24 cellular contexts compared by ENCODE assay signal in the genomic region with DNA sequence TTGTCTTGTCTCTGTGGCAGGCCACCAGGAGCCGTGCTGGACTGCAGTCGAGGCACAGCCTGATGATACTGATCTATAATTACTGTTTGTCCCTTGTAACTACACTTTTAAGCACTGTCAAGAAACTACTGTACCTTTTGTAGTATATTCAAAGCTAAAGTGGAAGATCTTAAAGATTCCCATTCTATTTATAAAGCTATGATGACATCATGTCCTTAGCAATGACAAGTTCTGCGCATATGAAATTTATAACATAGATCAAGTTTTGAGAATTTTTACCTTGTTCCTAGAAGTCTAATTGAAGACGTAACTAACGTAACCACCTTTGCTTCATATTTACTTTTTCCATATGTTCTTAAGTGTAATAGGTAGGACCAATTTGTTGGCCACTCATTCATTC. TPM values are rescaled to one million over a fixed set of nuclear protein-coding genes. Genes with fewer than 3 reads are reported as not detected.
DNase-seq lines count a peak whose midpoint lies in the region; ATAC-seq, FAIRE-seq and TF ChIP-seq lines count a peak whose summit lies in the region.
"Had no signal": no experiment of that assay in that cellular context is flagged by ENCODE, and none has a peak within 500 bp of the region (broad histone marks: within the 10 kb centered on the region; RNA-seq: fewer than 3 reads in every experiment).

No MANE protein-coding gene starts in this region.

- H3K36me3 ChIP-seq in HepG2 (replicated peaks in 1 of 2; ENCODE audit: control insufficient read depth in 1 of 2, insufficient read depth in 2 of 2, low read length in 2 of 2) (no peaks in the 10 kb centered on the region), right lobe of liver (no peaks in the 10 kb centered on the region), K562 (ENCODE audit: control insufficient read depth, insufficient read depth, low read length) (no peaks in the 10 kb centered on the region), osteoblast (ENCODE audit: insufficient read depth, low read length) (no peaks in the 10 kb centered on the region)
- H3K36me3 ChIP-seq: BE2C, BLaER1 had no signal

- WGBS in HepG2 (ENCODE audit: low lambda C conversion rate) = 50% methylated on average over 5 of the region's 5 CpGs
- WGBS in right lobe of liver (ENCODE audit: insufficient coverage, low coverage, low lambda C conversion rate, missing lambda C conversion rate) = 81% methylated on average over 3 of the region's 5 CpGs
- 20% methylated on average over 5 of the region's 5 CpGs for WGBS in K562 (ENCODE audit: insufficient coverage, low coverage, missing lambda C conversion rate)

- H3K4me2 ChIP-seq in HepG2 (ENCODE audit: low read depth, low read length) (no peak overlapping the region), K562 (ENCODE audit: insufficient read depth, low read length) (no peak overlapping the region), osteoblast (ENCODE audit: insufficient read depth, low read length) (no peak overlapping the region)
- H3K4me2 ChIP-seq: BLaER1 had no signal

- H4K20me1 ChIP-seq in HepG2 (ENCODE audit: insufficient read depth, low read length) (no peaks in the 10 kb centered on the region), K562 (replicated peaks; ENCODE audit: control insufficient read depth, insufficient read depth, low read length) (no peaks in the 10 kb centered on the region), osteoblast (ENCODE audit: insufficient read depth, low read length) (no peaks in the 10 kb centered on the region)
- H4K20me1 ChIP-seq: BLaER1 had no signal

- ATAC-seq in HepG2 (peak; percentile 34; the same call in 1 of the 3 replicates), right lobe of liver (no peak), K562 (no peak), GM19035 (IDR thresholded peaks at IDR 0.05; ENCODE audit: unreplicated experiment) (no peak)
- ATAC-seq: GM12878 had no signal

- TF ChIP-seq EP300 in HepG2 (IDR thresholded peaks at IDR 0.05; ENCODE audit: low read depth in 2 of 2, low read length in 2 of 2) (no peak), HepG2 (CRISPR knock-in tag; IDR thresholded peaks at IDR 0.05; ENCODE audit: borderline replicate concordance) (no peak), K562 (IDR thresholded peaks at IDR 0.05; ENCODE audit: low read length) (no peak)

- BruUV-seq in HepG2 (replicated peaks; lab: Mats Ljungman, UMichigan) = no TSS peak
- no TSS peak for BruUV-seq in K562 (replicated peaks; lab: Mats Ljungman, UMichigan)

- H2AFZ ChIP-seq in HepG2 (ENCODE audit: low read length) = no peak overlapping the region
- no peak overlapping the region for H2AFZ ChIP-seq in K562 (ENCODE audit: low read depth, low read length)
- peak overlapping the region; percentile 46 for H2AFZ ChIP-seq in osteoblast (ENCODE audit: low read length)

- in situ Hi-C loops in HepG2 (cut with HindIII; ENCODE audit: extremely low pct_ligation_motif_present, low pct_unique_long_range_greater_than_20kb) = no loop called here
- in situ Hi-C loops in K562 (cut with MboI) = no loop called here

- no peaks in the 10 kb centered on the region for H3K27me3 ChIP-seq in HepG2 (ENCODE audit: control insufficient read depth in 1 of 2, insufficient read depth in 2 of 2, low read length in 2 of 2)
- no peaks in the 10 kb centered on the region for H3K27me3 ChIP-seq in right lobe of liver
- no peaks in the 10 kb centered on the region for H3K27me3 ChIP-seq in K562 (ENCODE audit: control insufficient read depth in 2 of 2, insufficient read depth in 2 of 2, low read length in 2 of 2)
- H3K27me3 ChIP-seq in osteoblast (ENCODE audit: insufficient read depth, low read length) = no peaks in the 10 kb centered on the region
- H3K27me3 ChIP-seq: BE2C, BLaER1 had no signal

- TF ChIP-seq POLR2A in HepG2 (IDR thresholded peaks at IDR 0.05; ENCODE audit: insufficient read depth in 1 of 2, low read depth in 2 of 2, low read length in 2 of 2) (no peak), right lobe of liver (IDR thresholded peaks at IDR 0.05) (no peak), K562 (conservative IDR thresholded peaks at IDR 0.05) (no peak)

- intact Hi-C loops in HepG2 (cut with micrococcal nuclease; ENCODE audit: unreplicated experiment) = no loop called here
- intact Hi-C loops in right lobe of liver (cut with DNase I) = loop anchor here (10.0 kb wide), 1 partner anchor 357 kb away; no protein-coding TSS in a partner anchor
- intact Hi-C loops in K562 (cut with micrococcal nuclease) = no loop called here

- TF ChIP-seq RAD21 in HepG2 (CRISPR knock-in tag; IDR thresholded peaks at IDR 0.05) (no peak), K562 (CRISPR knock-in tag; conservative IDR thresholded peaks at IDR 0.05 in 1 of 2, IDR thresholded peaks at IDR 0.05 in 1 of 2) (no peak)

- CTCF ChIA-PET in HepG2 (lab: Yijun Ruan, JAX; ENCODE audit: low intra/inter-chr PET ratio, low total read pairs) (no interaction called here), K562 (lab: Yijun Ruan, JAX; ENCODE audit: low intra/inter-chr PET ratio) (no interaction called here)

- H3K27ac ChIP-seq in HepG2 (ENCODE audit: extremely low read length, insufficient read depth, low read length) (no peak overlapping the region), right lobe of liver (no peak overlapping the region), K562 (ENCODE audit: extremely low read depth, low read depth, low read length) (no peak overlapping the region), osteoblast (ENCODE audit: low read depth, low read length) (no peak overlapping the region)
- H3K27ac ChIP-seq: BLaER1 had no signal

- POLR2A ChIA-PET in HepG2 (lab: Yijun Ruan, JAX) = no interaction called here
- POLR2A ChIA-PET in K562 (lab: Yijun Ruan, JAX) = no interaction called here

- FAIRE-seq in HepG2 (lab: Jason Lieb, UNC) (no peak), K562 (lab: Jason Lieb, UNC) (no peak)
- FAIRE-seq: A204.1, GM12878 had no signal

- no peak overlapping the region for H3K4me3 ChIP-seq in HepG2 (replicated peaks in 1 of 3; ENCODE audit: insufficient read depth in 1 of 3, low read depth in 2 of 3, low read length in 3 of 3)
- no peak overlapping the region for H3K4me3 ChIP-seq in right lobe of liver
- H3K4me3 ChIP-seq in K562 = no peak overlapping the region
- no peak overlapping the region for H3K4me3 ChIP-seq in osteoblast (ENCODE audit: insufficient read depth, low read length)
- H3K4me3 ChIP-seq: BLaER1, GM12878 had no signal

- no peak overlapping the region for H3K9ac ChIP-seq in HepG2 (ENCODE audit: insufficient read depth, low read depth, low read length)
- H3K9ac ChIP-seq in K562 (ENCODE audit: insufficient read depth in 1 of 2, low read depth in 2 of 2, low read length in 2 of 2) = no peak overlapping the region
- H3K9ac ChIP-seq: BLaER1 had no signal

- H3K79me2 ChIP-seq in HepG2 (ENCODE audit: insufficient read depth, low read length) (no peaks in the 10 kb centered on the region), K562 (ENCODE audit: control insufficient read depth, insufficient read depth, low read length) (no peaks in the 10 kb centered on the region), osteoblast (ENCODE audit: insufficient read depth, low read length) (no peaks in the 10 kb centered on the region)

- DNase-seq in HepG2 (ENCODE audit: low spot score) (no peak), right lobe of liver (no peak), K562 (ENCODE audit: extremely low read depth in 1 of 4, low spot score in 3 of 4) (no peak), osteoblast (ENCODE audit: insufficient read length, low spot score, missing footprints) (no peak), T-helper 2 cell (no peak)
- DNase-seq: 8988T; ACHN; BE2C; C1 segment of cervical spinal cord; CD4-positive, alpha-beta memory T cell; CD4-positive, CD25-positive, alpha-beta regulatory T cell; CD8-positive, alpha-beta memory T cell; COR-L47; DMS 273 treated with DMSO at 0.1 percent for 48 hours; DMS153; DMS53; DMS79; DND-41; EL; GDM1 had no signal

- H3K4me1 ChIP-seq in HepG2 (ENCODE audit: insufficient read depth, low read length) = peaks cover 47% of the 10 kb centered on the region
- H3K4me1 ChIP-seq in right lobe of liver = no peaks in the 10 kb centered on the region
- no peaks in the 10 kb centered on the region; a peak in 1 of 5 replicates for H3K4me1 ChIP-seq in K562 (replicated peaks in 1 of 2; ENCODE audit: control insufficient read depth in 2 of 2, insufficient read depth in 2 of 2, low read length in 2 of 2)
- no peaks in the 10 kb centered on the region for H3K4me1 ChIP-seq in osteoblast (ENCODE audit: insufficient read depth, low read length)
- H3K4me1 ChIP-seq: BE2C had no signal

- H3K9me3 ChIP-seq in HepG2 (ENCODE audit: low read length) (no peaks in the 10 kb centered on the region), right lobe of liver (no peaks in the 10 kb centered on the region), K562 (replicated peaks; ENCODE audit: control insufficient read depth, insufficient read depth, low read depth, low read length) (no peaks in the 10 kb centered on the region), osteoblast (ENCODE audit: low read depth, low read length) (no peaks in the 10 kb centered on the region)
- H3K9me3 ChIP-seq: BE2C, BLaER1 had no signal

- TF ChIP-seq CTCF in HepG2 (CRISPR knock-in tag; IDR thresholded peaks at IDR 0.05) = no peak
- no peak for TF ChIP-seq CTCF in right lobe of liver (IDR thresholded peaks at IDR 0.05)
- TF ChIP-seq CTCF in K562 (IDR thresholded peaks at IDR 0.05 in 2 of 3, conservative IDR thresholded peaks at IDR 0.05 in 1 of 3; ENCODE audit: insufficient read depth in 2 of 3, low read depth in 1 of 3, low read length in 3 of 3) = no peak
- no peak for TF ChIP-seq CTCF in osteoblast (IDR thresholded peaks at IDR 0.05; ENCODE audit: extremely low read depth, low read depth, low read length)

- no peaks in the 10 kb centered on the region for H3K9me1 ChIP-seq in K562 (ENCODE audit: control insufficient read depth, insufficient read depth, low read length)

RNA-seq across cellular contexts. Expression of a gene that starts 21.7 kb away (rescaled TPM):
- total RNA-seq in HepG2 (2016; rRNA removed; fragmentation: Illumina TruSeq; extraction: Trizol) (173 and 251 TPM in 2 replicates), right lobe of liver (100 to 1,000 TPM in 3 of 6 experiments, 10 to 100 TPM in 3; 33.1 to 119 (median 95.6) TPM), K562 (2014; rRNA removed) (26.2 and 38.0 TPM in 2 replicates), K562 (2014; rRNA removed; fragmentation: Illumina TruSeq; extraction: Trizol) (82.9 and 107 TPM in 2 replicates), K562 (2015; rRNA removed; fragmentation: Illumina TruSeq; extraction: Trizol) (57.2 and 58.6 TPM in 2 replicates), K562 (2021) (179 and 180 TPM in 2 replicates), osteoblast (37.4 and 40.9 TPM in 2 replicates)
- 49.2 and 61.1 TPM in 2 replicates for total RNA-seq in HepG2 (2016; cell fraction: cytosol; rRNA removed; fragmentation: Illumina TruSeq; extraction: Trizol; ENCODE audit: low read depth)
- total RNA-seq in HepG2 (2016; cell fraction: insoluble cytoplasmic fraction; rRNA removed; fragmentation: Illumina TruSeq; extraction: Trizol) = 172 and 283 TPM in 2 replicates
- 49.8 and 50.3 TPM in 2 replicates for total RNA-seq in HepG2 (2016; cell fraction: membrane; rRNA removed; fragmentation: Illumina TruSeq; extraction: Trizol)
- total RNA-seq in HepG2 (2016; cell fraction: nucleus; rRNA removed; fragmentation: Illumina TruSeq; extraction: Trizol) = 53.8 and 59.6 TPM in 2 replicates
- polyA plus RNA-seq in HepG2 (2011; rRNA removed) (51.8 and 70.6 TPM in 2 replicates), K562 (2011; rRNA removed) (74.1 and 98.6 TPM in 2 replicates), K562 (2014; fragmentation: Illumina TruSeq; extraction: Trizol) (39.6 and 50.3 TPM in 2 replicates), K562 (2014; fragmentation: Nextera tagmentation; extraction: Ambion mirVana) (100 to 1,000 TPM; 311 to 363 TPM), K562 (2014; rRNA removed) (56.1 and 66.1 TPM in 2 replicates)
- 19.5 and 28.1 TPM in 2 replicates for polyA plus RNA-seq in HepG2 (2011; cell fraction: cytosol; rRNA removed)
- polyA plus RNA-seq in HepG2 (2011; cell fraction: nucleus; rRNA removed) = 8.5 and 14.1 TPM in 2 replicates
- 141 and 173 TPM in 2 replicates for polyA plus RNA-seq in HepG2 (2012)
- polyA plus RNA-seq in HepG2 (2016; cell fraction: cytosol; fragmentation: Illumina TruSeq; extraction: Trizol; ENCODE audit: low read depth) = 63.3 and 66.1 TPM in 2 replicates
- polyA plus RNA-seq in HepG2 (2016; cell fraction: insoluble cytoplasmic fraction; fragmentation: Illumina TruSeq; extraction: Trizol; ENCODE audit: low read depth) = 371 and 383 TPM in 2 replicates
- 53.3 and 57.7 TPM in 2 replicates for polyA plus RNA-seq in HepG2 (2016; cell fraction: membrane; fragmentation: Illumina TruSeq; extraction: Trizol; ENCODE audit: low read depth)
- 143 and 153 TPM in 2 replicates for polyA plus RNA-seq in HepG2 (2016; cell fraction: nucleus; fragmentation: Illumina TruSeq; extraction: Trizol; ENCODE audit: insufficient read depth, low read depth)
- 3.5 and 5.1 TPM in 2 replicates for polyA minus RNA-seq in HepG2 (2011; rRNA and poly(A)+ RNA removed; ENCODE audit: low replicate concordance)
- polyA minus RNA-seq in HepG2 (2011; cell fraction: cytosol; rRNA and poly(A)+ RNA removed) = 6.9 and 13.9 TPM in 2 replicates
- 35.3 and 41.3 TPM in 2 replicates for polyA minus RNA-seq in HepG2 (2011; cell fraction: nucleus; rRNA and poly(A)+ RNA removed)
- 16.1 and 36.2 TPM in 2 replicates for total RNA-seq in K562 (2011; cell fraction: chromatin; rRNA removed; ENCODE audit: low replicate concordance)
- total RNA-seq in K562 (2011; cell fraction: nucleolus; rRNA removed) = 10.8 and 15.3 TPM in 2 replicates
- 28.9 and 42.6 TPM in 2 replicates for total RNA-seq in K562 (2011; cell fraction: nucleoplasm; rRNA removed)
- 16.2 and 25.3 TPM in 2 replicates for polyA plus RNA-seq in K562 (2011; cell fraction: cytosol; rRNA removed)
- polyA plus RNA-seq in K562 (2011; cell fraction: nucleus; rRNA removed) = 10.0 and 19.6 TPM in 2 replicates
- polyA plus RNA-seq in K562 (2012) = 88.6 and 104 TPM in 2 replicates
- 20.8 and 22.9 TPM in 2 replicates for polyA minus RNA-seq in K562 (2011; rRNA and poly(A)+ RNA removed)
- 7.7 and 8.0 TPM in 2 replicates for polyA minus RNA-seq in K562 (2011; cell fraction: cytosol; rRNA and poly(A)+ RNA removed)
- polyA minus RNA-seq in K562 (2011; cell fraction: nucleus; rRNA and poly(A)+ RNA removed) = 13.1 and 28.0 TPM in 2 replicates

RNA-seq across cellular contexts. Expression of a gene that starts 56.8 kb away (rescaled TPM):
- total RNA-seq in HepG2 (2016; rRNA removed; fragmentation: Illumina TruSeq; extraction: Trizol) (7.1 and 7.3 TPM in 2 replicates), right lobe of liver (10 to 100 TPM in 2 of 6 experiments, 1 to 10 TPM in 4; 6.8 to 12.8 (median 8.7) TPM), K562 (2014; rRNA removed) (0.77 and 0.94 TPM in 2 replicates), K562 (2014; rRNA removed; fragmentation: Illumina TruSeq; extraction: Trizol) (0.76 and 0.96 TPM in 2 replicates), K562 (2015; rRNA removed; fragmentation: Illumina TruSeq; extraction: Trizol) (0.64 and 0.76 TPM in 2 replicates), K562 (2021) (2.4 and 3.7 TPM in 2 replicates), osteoblast (22.1 and 24.2 TPM in 2 replicates)
- total RNA-seq in HepG2 (2016; cell fraction: cytosol; rRNA removed; fragmentation: Illumina TruSeq; extraction: Trizol; ENCODE audit: low read depth) = 1.7 and 1.8 TPM in 2 replicates
- total RNA-seq in HepG2 (2016; cell fraction: insoluble cytoplasmic fraction; rRNA removed; fragmentation: Illumina TruSeq; extraction: Trizol) = 7.0 and 7.2 TPM in 2 replicates
- 4.2 and 4.3 TPM in 2 replicates for total RNA-seq in HepG2 (2016; cell fraction: membrane; rRNA removed; fragmentation: Illumina TruSeq; extraction: Trizol)
- 6.9 and 7.7 TPM in 2 replicates for total RNA-seq in HepG2 (2016; cell fraction: nucleus; rRNA removed; fragmentation: Illumina TruSeq; extraction: Trizol)
- polyA plus RNA-seq in HepG2 (2011; rRNA removed) (8.5 and 9.1 TPM in 2 replicates), K562 (2011; rRNA removed) (0.42 and 0.72 TPM in 2 replicates), K562 (2014; fragmentation: Illumina TruSeq; extraction: Trizol) (0.88 and 1.1 TPM in 2 replicates), K562 (2014; fragmentation: Nextera tagmentation; extraction: Ambion mirVana) (under 1 TPM; 0.18 to 0.21 TPM), K562 (2014; rRNA removed) (0.63 and 1.2 TPM in 2 replicates)
- polyA plus RNA-seq in HepG2 (2011; cell fraction: cytosol; rRNA removed) = 6.4 and 10.3 TPM in 2 replicates
- polyA plus RNA-seq in HepG2 (2011; cell fraction: nucleus; rRNA removed) = 11.4 and 12.5 TPM in 2 replicates
- polyA plus RNA-seq in HepG2 (2012) = 10.4 and 11.8 TPM in 2 replicates
- 0.38 TPM in 2 replicates for polyA plus RNA-seq in HepG2 (2016; cell fraction: cytosol; fragmentation: Illumina TruSeq; extraction: Trizol; ENCODE audit: low read depth)
- polyA plus RNA-seq in HepG2 (2016; cell fraction: insoluble cytoplasmic fraction; fragmentation: Illumina TruSeq; extraction: Trizol; ENCODE audit: low read depth) = 10.2 and 11.9 TPM in 2 replicates
- 2.2 and 2.4 TPM in 2 replicates for polyA plus RNA-seq in HepG2 (2016; cell fraction: membrane; fragmentation: Illumina TruSeq; extraction: Trizol; ENCODE audit: low read depth)
- 13.3 and 13.4 TPM in 2 replicates for polyA plus RNA-seq in HepG2 (2016; cell fraction: nucleus; fragmentation: Illumina TruSeq; extraction: Trizol; ENCODE audit: insufficient read depth, low read depth)
- polyA minus RNA-seq in HepG2 (2011; rRNA and poly(A)+ RNA removed; ENCODE audit: low replicate concordance) = 11.2 and 18.2 TPM in 2 replicates
- 11.8 and 11.9 TPM in 2 replicates for polyA minus RNA-seq in HepG2 (2011; cell fraction: cytosol; rRNA and poly(A)+ RNA removed)
- polyA minus RNA-seq in HepG2 (2011; cell fraction: nucleus; rRNA and poly(A)+ RNA removed) = 10.8 and 11.6 TPM in 2 replicates
- 1.3 and 1.5 TPM in 2 replicates for total RNA-seq in K562 (2011; cell fraction: chromatin; rRNA removed; ENCODE audit: low replicate concordance)
- 1.1 and 1.3 TPM in 2 replicates for total RNA-seq in K562 (2011; cell fraction: nucleolus; rRNA removed)
- 0.69 and 0.95 TPM in 2 replicates for total RNA-seq in K562 (2011; cell fraction: nucleoplasm; rRNA removed)
- 1.1 and 2.0 TPM in 2 replicates for polyA plus RNA-seq in K562 (2011; cell fraction: cytosol; rRNA removed)
- 0.65 and 1.1 TPM in 2 replicates for polyA plus RNA-seq in K562 (2011; cell fraction: nucleus; rRNA removed)
- polyA plus RNA-seq in K562 (2012) = 0.99 and 1.3 TPM in 2 replicates
- polyA minus RNA-seq in K562 (2011; rRNA and poly(A)+ RNA removed) = 1.2 and 1.5 TPM in 2 replicates
- polyA minus RNA-seq in K562 (2011; cell fraction: cytosol; rRNA and poly(A)+ RNA removed) = 1.1 and 1.2 TPM in 2 replicates
- polyA minus RNA-seq in K562 (2011; cell fraction: nucleus; rRNA and poly(A)+ RNA removed) = 0.81 and 1.9 TPM in 2 replicates
- polyA plus RNA-seq: CD4-positive, CD25-positive, alpha-beta regulatory T cell had no signal

RNA-seq across cellular contexts. Expression of a gene that starts 58.2 kb away (rescaled TPM):
- total RNA-seq in HepG2 (2016; rRNA removed; fragmentation: Illumina TruSeq; extraction: Trizol) (10.8 and 15.2 TPM in 2 replicates), right lobe of liver (1 to 10 TPM in 2 of 6 experiments, under 1 TPM in 4; 0.18 to 2.4 (median 0.75) TPM), K562 (2014; rRNA removed) (17.0 and 23.9 TPM in 2 replicates), K562 (2014; rRNA removed; fragmentation: Illumina TruSeq; extraction: Trizol) (29.9 and 30.7 TPM in 2 replicates), K562 (2015; rRNA removed; fragmentation: Illumina TruSeq; extraction: Trizol) (31.0 and 33.3 TPM in 2 replicates), K562 (2021) (29.5 and 35.9 TPM in 2 replicates), osteoblast (13.0 and 13.8 TPM in 2 replicates)
- total RNA-seq in HepG2 (2016; cell fraction: cytosol; rRNA removed; fragmentation: Illumina TruSeq; extraction: Trizol; ENCODE audit: low read depth) = 32.3 and 33.6 TPM in 2 replicates
- total RNA-seq in HepG2 (2016; cell fraction: insoluble cytoplasmic fraction; rRNA removed; fragmentation: Illumina TruSeq; extraction: Trizol) = 10.7 and 15.4 TPM in 2 replicates
- 15.1 and 15.7 TPM in 2 replicates for total RNA-seq in HepG2 (2016; cell fraction: membrane; rRNA removed; fragmentation: Illumina TruSeq; extraction: Trizol)
- total RNA-seq in HepG2 (2016; cell fraction: nucleus; rRNA removed; fragmentation: Illumina TruSeq; extraction: Trizol) = 7.0 and 8.7 TPM in 2 replicates
- polyA plus RNA-seq in HepG2 (2011; rRNA removed) (3.5 and 7.2 TPM in 2 replicates), K562 (2011; rRNA removed) (30.5 and 38.5 TPM in 2 replicates), K562 (2014; fragmentation: Illumina TruSeq; extraction: Trizol) (42.0 and 53.3 TPM in 2 replicates), K562 (2014; fragmentation: Nextera tagmentation; extraction: Ambion mirVana) (10 to 100 TPM; 17.7 to 25.8 TPM), K562 (2014; rRNA removed) (30.8 and 32.3 TPM in 2 replicates)
- 3.3 and 3.7 TPM in 2 replicates for polyA plus RNA-seq in HepG2 (2011; cell fraction: cytosol; rRNA removed)
- polyA plus RNA-seq in HepG2 (2011; cell fraction: nucleus; rRNA removed) = 2.4 and 2.6 TPM in 2 replicates
- polyA plus RNA-seq in HepG2 (2012) = 2.8 and 6.8 TPM in 2 replicates
- 5.2 and 8.0 TPM in 2 replicates for polyA plus RNA-seq in HepG2 (2016; cell fraction: cytosol; fragmentation: Illumina TruSeq; extraction: Trizol; ENCODE audit: low read depth)
- 28.3 and 32.2 TPM in 2 replicates for polyA plus RNA-seq in HepG2 (2016; cell fraction: insoluble cytoplasmic fraction; fragmentation: Illumina TruSeq; extraction: Trizol; ENCODE audit: low read depth)
- 11.8 and 12.9 TPM in 2 replicates for polyA plus RNA-seq in HepG2 (2016; cell fraction: membrane; fragmentation: Illumina TruSeq; extraction: Trizol; ENCODE audit: low read depth)
- polyA plus RNA-seq in HepG2 (2016; cell fraction: nucleus; fragmentation: Illumina TruSeq; extraction: Trizol; ENCODE audit: insufficient read depth, low read depth) = 20.6 and 22.8 TPM in 2 replicates
- 3.8 and 12.1 TPM in 2 replicates for polyA minus RNA-seq in HepG2 (2011; rRNA and poly(A)+ RNA removed; ENCODE audit: low replicate concordance)
- 5.1 and 6.2 TPM in 2 replicates for polyA minus RNA-seq in HepG2 (2011; cell fraction: cytosol; rRNA and poly(A)+ RNA removed)
- polyA minus RNA-seq in HepG2 (2011; cell fraction: nucleus; rRNA and poly(A)+ RNA removed) = 6.5 and 6.8 TPM in 2 replicates
- 7.3 and 28.3 TPM in 2 replicates for total RNA-seq in K562 (2011; cell fraction: chromatin; rRNA removed; ENCODE audit: low replicate concordance)
- 5.5 and 5.8 TPM in 2 replicates for total RNA-seq in K562 (2011; cell fraction: nucleolus; rRNA removed)
- total RNA-seq in K562 (2011; cell fraction: nucleoplasm; rRNA removed) = 10.3 and 15.0 TPM in 2 replicates
- polyA plus RNA-seq in K562 (2011; cell fraction: cytosol; rRNA removed) = 10.3 and 15.6 TPM in 2 replicates
- 11.7 and 15.1 TPM in 2 replicates for polyA plus RNA-seq in K562 (2011; cell fraction: nucleus; rRNA removed)
- polyA plus RNA-seq in K562 (2012) = 16.2 and 22.4 TPM in 2 replicates
- polyA minus RNA-seq in K562 (2011; rRNA and poly(A)+ RNA removed) = 27.3 and 29.1 TPM in 2 replicates
- polyA minus RNA-seq in K562 (2011; cell fraction: cytosol; rRNA and poly(A)+ RNA removed) = 17.6 and 26.9 TPM in 2 replicates
- 6.6 and 10.2 TPM in 2 replicates for polyA minus RNA-seq in K562 (2011; cell fraction: nucleus; rRNA and poly(A)+ RNA removed)
- polyA plus RNA-seq: CD8-positive, alpha-beta memory T cell had no signal

RNA-seq across cellular contexts. Expression of a gene that starts 58.3 kb away (rescaled TPM):
- total RNA-seq in HepG2 (2016; rRNA removed; fragmentation: Illumina TruSeq; extraction: Trizol) = 35.2 and 36.7 TPM in 2 replicates
- 24.1 and 31.0 TPM in 2 replicates for total RNA-seq in HepG2 (2016; cell fraction: cytosol; rRNA removed; fragmentation: Illumina TruSeq; extraction: Trizol; ENCODE audit: low read depth)
- total RNA-seq in HepG2 (2016; cell fraction: insoluble cytoplasmic fraction; rRNA removed; fragmentation: Illumina TruSeq; extraction: Trizol) = 34.7 and 38.6 TPM in 2 replicates
- 29.6 and 35.7 TPM in 2 replicates for total RNA-seq in HepG2 (2016; cell fraction: membrane; rRNA removed; fragmentation: Illumina TruSeq; extraction: Trizol)
- total RNA-seq in HepG2 (2016; cell fraction: nucleus; rRNA removed; fragmentation: Illumina TruSeq; extraction: Trizol) = 15.9 and 17.6 TPM in 2 replicates
- polyA plus RNA-seq in HepG2 (2011; rRNA removed) = 19.5 and 20.7 TPM in 2 replicates
- polyA plus RNA-seq in HepG2 (2011; cell fraction: cytosol; rRNA removed) = 14.4 and 14.5 TPM in 2 replicates
- polyA plus RNA-seq in HepG2 (2011; cell fraction: nucleus; rRNA removed) = 8.1 and 8.4 TPM in 2 replicates
- polyA plus RNA-seq in HepG2 (2012) = 15.7 and 17.3 TPM in 2 replicates
- 22.3 and 31.7 TPM in 2 replicates for polyA plus RNA-seq in HepG2 (2016; cell fraction: cytosol; fragmentation: Illumina TruSeq; extraction: Trizol; ENCODE audit: low read depth)
- 37.6 and 39.8 TPM in 2 replicates for polyA plus RNA-seq in HepG2 (2016; cell fraction: insoluble cytoplasmic fraction; fragmentation: Illumina TruSeq; extraction: Trizol; ENCODE audit: low read depth)
- polyA plus RNA-seq in HepG2 (2016; cell fraction: membrane; fragmentation: Illumina TruSeq; extraction: Trizol; ENCODE audit: low read depth) = 25.6 and 30.0 TPM in 2 replicates
- polyA plus RNA-seq in HepG2 (2016; cell fraction: nucleus; fragmentation: Illumina TruSeq; extraction: Trizol; ENCODE audit: insufficient read depth, low read depth) = 23.6 and 24.3 TPM in 2 replicates
- polyA minus RNA-seq in HepG2 (2011; rRNA and poly(A)+ RNA removed; ENCODE audit: low replicate concordance) = 5.5 and 12.7 TPM in 2 replicates
- polyA minus RNA-seq in HepG2 (2011; cell fraction: cytosol; rRNA and poly(A)+ RNA removed) = 5.7 and 9.1 TPM in 2 replicates
- 4.7 and 5.8 TPM in 2 replicates for polyA minus RNA-seq in HepG2 (2011; cell fraction: nucleus; rRNA and poly(A)+ RNA removed)
- 10 to 100 TPM; 10.6 to 38.7 (median 13.6) TPM for total RNA-seq in right lobe of liver
- total RNA-seq in K562 (2011; cell fraction: chromatin; rRNA removed; ENCODE audit: low replicate concordance) = 5.1 and 5.5 TPM in 2 replicates
- 7.1 and 10.3 TPM in 2 replicates for total RNA-seq in K562 (2011; cell fraction: nucleolus; rRNA removed)
- 8.3 and 9.7 TPM in 2 replicates for total RNA-seq in K562 (2011; cell fraction: nucleoplasm; rRNA removed)
- total RNA-seq in K562 (2014; rRNA removed) = 40.4 and 61.8 TPM in 2 replicates
- total RNA-seq in K562 (2014; rRNA removed; fragmentation: Illumina TruSeq; extraction: Trizol) = 10.0 and 10.3 TPM in 2 replicates
- total RNA-seq in K562 (2015; rRNA removed; fragmentation: Illumina TruSeq; extraction: Trizol) = 15.3 and 15.7 TPM in 2 replicates
- 18.0 and 18.9 TPM in 2 replicates for total RNA-seq in K562 (2021)
- polyA plus RNA-seq in K562 (2011; rRNA removed) = 12.6 and 15.9 TPM in 2 replicates
- 10.0 and 17.4 TPM in 2 replicates for polyA plus RNA-seq in K562 (2011; cell fraction: cytosol; rRNA removed)
- polyA plus RNA-seq in K562 (2011; cell fraction: nucleus; rRNA removed) = 8.9 and 12.1 TPM in 2 replicates
- polyA plus RNA-seq in K562 (2012) = 15.1 and 16.9 TPM in 2 replicates
- polyA plus RNA-seq in K562 (2014; fragmentation: Illumina TruSeq; extraction: Trizol) = 8.3 and 11.4 TPM in 2 replicates
- polyA plus RNA-seq in K562 (2014; fragmentation: Nextera tagmentation; extraction: Ambion mirVana) = 10 to 100 TPM in 1 of 2 experiments, 1 to 10 TPM in 1; 6.5 to 12.5 TPM
- 25.3 and 29.5 TPM in 2 replicates for polyA plus RNA-seq in K562 (2014; rRNA removed)
- 3.2 and 4.3 TPM in 2 replicates for polyA minus RNA-seq in K562 (2011; rRNA and poly(A)+ RNA removed)
- 3.8 and 5.4 TPM in 2 replicates for polyA minus RNA-seq in K562 (2011; cell fraction: cytosol; rRNA and poly(A)+ RNA removed)
- 3.5 and 3.8 TPM in 2 replicates for polyA minus RNA-seq in K562 (2011; cell fraction: nucleus; rRNA and poly(A)+ RNA removed)
- 13.4 and 15.0 TPM in 2 replicates for total RNA-seq in osteoblast

Comparison
In these comparisons a context has a peak if more than half of its experiments do, and no peak if none do; other contexts are left out.
1. intact Hi-C loops: an anchor here in right lobe of liver (10.0 kb wide); none called in HepG2 and K562.